18 cellular contexts compared by ENCODE assay signal in the genomic region with DNA sequence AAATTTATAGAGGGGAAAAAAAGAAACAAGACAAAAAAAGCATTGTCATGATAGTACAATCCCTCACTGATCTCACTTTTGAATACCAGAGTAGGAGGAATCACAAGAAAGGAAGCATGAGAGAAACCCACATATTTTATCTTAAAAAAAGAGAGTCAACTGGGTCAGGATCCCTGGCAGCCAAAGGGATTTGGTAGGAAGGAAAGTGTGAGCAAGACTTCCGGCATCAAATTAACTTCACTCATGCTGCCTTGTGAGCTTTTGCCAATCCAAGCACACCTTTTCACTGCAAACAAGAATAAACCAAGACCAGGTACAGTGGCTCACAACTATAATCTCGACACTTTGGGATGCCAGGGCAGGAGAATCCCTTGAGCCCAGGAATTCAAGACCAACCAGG. TPM values are rescaled to one million over a fixed set of nuclear protein-coding genes. Genes with fewer than 3 reads are reported as not detected.
DNase-seq lines count a peak whose midpoint lies in the region; ATAC-seq, FAIRE-seq and TF ChIP-seq lines count a peak whose summit lies in the region.
"Had no signal": no experiment of that assay in that cellular context is flagged by ENCODE, and none has a peak within 500 bp of the region (broad histone marks: within the 10 kb centered on the region; RNA-seq: fewer than 3 reads in every experiment).

No MANE protein-coding gene starts in this region.

- no peak overlapping the region for H2AFZ ChIP-seq in K562 (ENCODE audit: low read depth, low read length)

- TF ChIP-seq CTCF in K562 (IDR thresholded peaks at IDR 0.05 in 2 of 3, conservative IDR thresholded peaks at IDR 0.05 in 1 of 3; ENCODE audit: insufficient read depth in 2 of 3, low read depth in 1 of 3, low read length in 3 of 3): no peak
- no peak for TF ChIP-seq CTCF in stomach (IDR thresholded peaks at IDR 0.05)

- in situ Hi-C loops in K562 (cut with MboI): no loop called here

- TF ChIP-seq EP300 in K562 (IDR thresholded peaks at IDR 0.05; ENCODE audit: low read length): no peak
- TF ChIP-seq EP300 in stomach (IDR thresholded peaks at IDR 0.05): no peak

- no peak for TF ChIP-seq RAD21 in K562 (CRISPR knock-in tag; conservative IDR thresholded peaks at IDR 0.05 in 1 of 2, IDR thresholded peaks at IDR 0.05 in 1 of 2)

- WGBS in K562 (ENCODE audit: insufficient coverage, low coverage, missing lambda C conversion rate): 34% methylated on average over 2 of the region's 2 CpGs
- 79 to 93% (median 90%) methylated on average over 2 of the region's 2 CpGs for WGBS in stomach, 5 donors

- CTCF ChIA-PET in activated CD4-positive, alpha-beta T cell treated with anti-CD3 and anti-CD28 coated beads, Interleukin-2, amount 10 ng/mL, durations not matched to agents 7 days and 5 days (lab: Charles Lee): no interaction called here
- CTCF ChIA-PET in K562 (lab: Yijun Ruan, JAX; ENCODE audit: low intra/inter-chr PET ratio): no interaction called here

- peaks cover under 1 to 12% of the 10 kb centered on the region in 2 experiments; a peak in 3 of 5 replicates for H3K4me1 ChIP-seq in K562 (replicated peaks in 1 of 2; ENCODE audit: control insufficient read depth in 2 of 2, insufficient read depth in 2 of 2, low read length in 2 of 2)
- no peaks in the 10 kb centered on the region for H3K4me1 ChIP-seq in stomach

- H3K4me2 ChIP-seq in K562 (ENCODE audit: insufficient read depth, low read length): no peak overlapping the region

- no peak for DNase-seq in activated CD4-positive, alpha-beta T cell treated with anti-CD3 and anti-CD28 coated beads, Interleukin-2, amount 10 ng/mL, durations not matched to agents 7 days and 5 days
- no peak for DNase-seq in activated CD4-positive, alpha-beta T cell treated with anti-CD3 and anti-CD28 coated beads, Interleukin-2, amount 10 ng/mL, durations not matched to agents 24 days and 14 days
- DNase-seq in M059J (ENCODE audit: low read depth) (peak; percentile 36), K562 (ENCODE audit: extremely low read depth in 1 of 4, low spot score in 3 of 4) (no peak), stomach (no peak)
- DNase-seq in natural killer cell treated with Interleukin-12 subunit alpha and Interleukin-12 subunit beta and Interleukin-15 and Interleukin-18, amount 100 ng/mL, for 72 hours (ENCODE audit: low spot score): no peak
- DNase-seq: 8988T, KG1, NCI-H1092, NCI-H146, NCI-H2081, NCI-H510A, NCI-H774 had no signal

- H3K27me3 Mint-ChIP-seq in activated CD4-positive, alpha-beta T cell treated with anti-CD3 and anti-CD28 coated beads, Interleukin-2, amount 10 ng/mL, durations not matched to agents 7 days and 5 days: no peaks in the 10 kb centered on the region
- no peaks in the 10 kb centered on the region for H3K27me3 Mint-ChIP-seq in activated CD4-positive, alpha-beta T cell treated with anti-CD3 and anti-CD28 coated beads, Interleukin-2, amount 10 ng/mL, durations not matched to agents 24 days and 14 days
- peaks cover 0 to 5% of the 10 kb centered on the region in 2 donors for H3K27me3 Mint-ChIP-seq in natural killer cell treated with Interleukin-12 subunit alpha and Interleukin-12 subunit beta and Interleukin-15 and Interleukin-18, amount 100 ng/mL, for 72 hours

- ATAC-seq in K562 (no peak), HG03432 (IDR thresholded peaks at IDR 0.05; ENCODE audit: unreplicated experiment) (no peak), HG02571 (IDR thresholded peaks at IDR 0.05; ENCODE audit: unreplicated experiment) (no peak)
- ATAC-seq in natural killer cell treated with Interleukin-12 subunit alpha and Interleukin-12 subunit beta and Interleukin-15 and Interleukin-18, amount 100 ng/mL, for 72 hours: no peak

- H3K9me3 Mint-ChIP-seq in activated CD4-positive, alpha-beta T cell treated with anti-CD3 and anti-CD28 coated beads, Interleukin-2, amount 10 ng/mL, durations not matched to agents 7 days and 5 days: peaks cover 5% of the 10 kb centered on the region
- H3K9me3 Mint-ChIP-seq in activated CD4-positive, alpha-beta T cell treated with anti-CD3 and anti-CD28 coated beads, Interleukin-2, amount 10 ng/mL, durations not matched to agents 24 days and 14 days: peaks cover 10% of the 10 kb centered on the region
- H3K9me3 Mint-ChIP-seq in natural killer cell treated with Interleukin-12 subunit alpha and Interleukin-12 subunit beta and Interleukin-15 and Interleukin-18, amount 100 ng/mL, for 72 hours: no peaks in the 10 kb centered on the region

- H3K27ac ChIP-seq in K562 (ENCODE audit: extremely low read depth, low read depth, low read length): no peak overlapping the region
- H3K27ac ChIP-seq in stomach: no peak overlapping the region

- no peak overlapping the region for H3K4me3 ChIP-seq in K562
- H3K4me3 ChIP-seq in stomach: no peak overlapping the region

- intact Hi-C loops in activated CD4-positive, alpha-beta T cell treated with anti-CD3 and anti-CD28 coated beads, Interleukin-2, amount 10 ng/mL, durations not matched to agents 24 days and 14 days (cut with micrococcal nuclease): no loop called here
- intact Hi-C loops in K562 (cut with micrococcal nuclease) (loop anchor here (5.0 kb wide), 1 partner anchor 118 kb away; no protein-coding TSS in a partner anchor), stomach (cut with DNase I; ENCODE audit: low total_unique reads) (no loop called here)

- H3K36me3 Mint-ChIP-seq in activated CD4-positive, alpha-beta T cell treated with anti-CD3 and anti-CD28 coated beads, Interleukin-2, amount 10 ng/mL, durations not matched to agents 7 days and 5 days (ENCODE audit: low read depth): peaks cover 9% of the 10 kb centered on the region
- no peaks in the 10 kb centered on the region for H3K36me3 Mint-ChIP-seq in activated CD4-positive, alpha-beta T cell treated with anti-CD3 and anti-CD28 coated beads, Interleukin-2, amount 10 ng/mL, durations not matched to agents 24 days and 14 days (ENCODE audit: low read depth)
- no peaks in the 10 kb centered on the region for H3K36me3 Mint-ChIP-seq in natural killer cell treated with Interleukin-12 subunit alpha and Interleukin-12 subunit beta and Interleukin-15 and Interleukin-18, amount 100 ng/mL, for 72 hours

- H3K9me3 ChIP-seq in K562 (replicated peaks; ENCODE audit: control insufficient read depth, insufficient read depth, low read depth, low read length): no peaks in the 10 kb centered on the region
- H3K9me3 ChIP-seq in stomach: no peaks in the 10 kb centered on the region

- H3K27me3 ChIP-seq in K562 (ENCODE audit: control insufficient read depth in 2 of 2, insufficient read depth in 2 of 2, low read length in 2 of 2) (no peaks in the 10 kb centered on the region), stomach (no peaks in the 10 kb centered on the region)

- H3K36me3 ChIP-seq in K562 (ENCODE audit: control insufficient read depth, insufficient read depth, low read length) (no peaks in the 10 kb centered on the region), stomach (no peaks in the 10 kb centered on the region)

- no TSS peak for BruUV-seq in K562 (replicated peaks; lab: Mats Ljungman, UMichigan)

- H3K9me1 ChIP-seq in K562 (ENCODE audit: control insufficient read depth, insufficient read depth, low read length): no peaks in the 10 kb centered on the region

- H3K27ac Mint-ChIP-seq in activated CD4-positive, alpha-beta T cell treated with anti-CD3 and anti-CD28 coated beads, Interleukin-2, amount 10 ng/mL, durations not matched to agents 7 days and 5 days: peak overlapping the region; percentile 42
- no peak overlapping the region for H3K27ac Mint-ChIP-seq in activated CD4-positive, alpha-beta T cell treated with anti-CD3 and anti-CD28 coated beads, Interleukin-2, amount 10 ng/mL, durations not matched to agents 24 days and 14 days
- no peak overlapping the region for H3K27ac Mint-ChIP-seq in natural killer cell treated with Interleukin-12 subunit alpha and Interleukin-12 subunit beta and Interleukin-15 and Interleukin-18, amount 100 ng/mL, for 72 hours

- peaks cover 50% of the 10 kb centered on the region for H3K4me1 Mint-ChIP-seq in activated CD4-positive, alpha-beta T cell treated with anti-CD3 and anti-CD28 coated beads, Interleukin-2, amount 10 ng/mL, durations not matched to agents 7 days and 5 days
- peaks cover 40% of the 10 kb centered on the region for H3K4me1 Mint-ChIP-seq in activated CD4-positive, alpha-beta T cell treated with anti-CD3 and anti-CD28 coated beads, Interleukin-2, amount 10 ng/mL, durations not matched to agents 24 days and 14 days
- H3K4me1 Mint-ChIP-seq in natural killer cell treated with Interleukin-12 subunit alpha and Interleukin-12 subunit beta and Interleukin-15 and Interleukin-18, amount 100 ng/mL, for 72 hours (ENCODE audit: low read depth in 2 of 2): peaks cover 18 to 25% of the 10 kb centered on the region in 2 donors

- H3K79me2 ChIP-seq in K562 (ENCODE audit: control insufficient read depth, insufficient read depth, low read length): no peaks in the 10 kb centered on the region

- POLR2A ChIA-PET in activated CD4-positive, alpha-beta T cell treated with anti-CD3 and anti-CD28 coated beads, Interleukin-2, amount 10 ng/mL, durations not matched to agents 7 days and 5 days (lab: Charles Lee): interaction anchor here (0.6 kb wide), 1 partner anchor 11 kb away, joined by 6 read pairs; no protein-coding TSS in a partner anchor
- POLR2A ChIA-PET in K562 (lab: Yijun Ruan, JAX): interaction anchor here (0.6 kb wide), 1 partner anchor 368 kb away, joined by 3 read pairs; a partner anchor contains a TSS

- no peak for FAIRE-seq in K562 (lab: Jason Lieb, UNC)
- FAIRE-seq: H1 had no signal

- H4K20me1 ChIP-seq in K562 (replicated peaks; ENCODE audit: control insufficient read depth, insufficient read depth, low read length): no peaks in the 10 kb centered on the region

- H3K9ac ChIP-seq in K562 (ENCODE audit: insufficient read depth in 1 of 2, low read depth in 2 of 2, low read length in 2 of 2): no peak overlapping the region

- no peak overlapping the region for H3K4me3 Mint-ChIP-seq in activated CD4-positive, alpha-beta T cell treated with anti-CD3 and anti-CD28 coated beads, Interleukin-2, amount 10 ng/mL, durations not matched to agents 7 days and 5 days
- no peak overlapping the region for H3K4me3 Mint-ChIP-seq in activated CD4-positive, alpha-beta T cell treated with anti-CD3 and anti-CD28 coated beads, Interleukin-2, amount 10 ng/mL, durations not matched to agents 24 days and 14 days
- H3K4me3 Mint-ChIP-seq in natural killer cell treated with Interleukin-12 subunit alpha and Interleukin-12 subunit beta and Interleukin-15 and Interleukin-18, amount 100 ng/mL, for 72 hours: peak overlapping the region; percentile 15

- TF ChIP-seq POLR2A in K562 (conservative IDR thresholded peaks at IDR 0.05): no peak
- no peak for TF ChIP-seq POLR2A in stomach (IDR thresholded peaks at IDR 0.05)

RNA-seq across cellular contexts. Expression of a gene that starts 53.1 kb away (rescaled TPM):
- not detected for total RNA-seq in activated CD4-positive, alpha-beta T cell treated with anti-CD3 and anti-CD28 coated beads, Interleukin-2, amount 10 ng/mL, durations not matched to agents 7 days and 5 days
- total RNA-seq in activated CD4-positive, alpha-beta T cell treated with anti-CD3 and anti-CD28 coated beads, Interleukin-2, amount 10 ng/mL, durations not matched to agents 24 days and 14 days: not detected in 2 replicates
- not detected in 2 replicates for total RNA-seq in M059J (2014; rRNA removed; shearing (Covaris generic))
- total RNA-seq in K562 (2011; cell fraction: chromatin; rRNA removed; ENCODE audit: low replicate concordance): not detected in 2 replicates
- not detected in 2 replicates for total RNA-seq in K562 (2011; cell fraction: nucleolus; rRNA removed)
- not detected in 2 replicates for total RNA-seq in K562 (2011; cell fraction: nucleoplasm; rRNA removed)
- total RNA-seq in K562 (2014; rRNA removed) (0.37 TPM in 1 of 2 replicates, not detected in the other), K562 (2014; rRNA removed; fragmentation: Illumina TruSeq; extraction: Trizol) (0.11 and 0.29 TPM in 2 replicates), K562 (2015; rRNA removed; fragmentation: Illumina TruSeq; extraction: Trizol) (0.19 and 0.22 TPM in 2 replicates), K562 (2021) (not detected in 2 replicates), stomach (1 to 10 TPM in 1 of 5 donors, not detected in 4; 2.6 TPM)
- polyA plus RNA-seq in K562 (2011; rRNA removed) (0.07 TPM in 1 of 2 replicates, not detected in the other), K562 (2014; fragmentation: Illumina TruSeq; extraction: Trizol) (not detected in 2 replicates), K562 (2014; fragmentation: Nextera tagmentation; extraction: Ambion mirVana) (under 1 TPM; 0.13 to 0.18 TPM), K562 (2014; rRNA removed) (0.05 TPM in 1 of 2 replicates, not detected in the other), stomach (not detected)
- 0.13 TPM in 1 of 2 replicates, not detected in the other for polyA plus RNA-seq in K562 (2011; cell fraction: cytosol; rRNA removed)
- polyA plus RNA-seq in K562 (2011; cell fraction: nucleus; rRNA removed): 0.06 TPM in 1 of 2 replicates, not detected in the other
- polyA plus RNA-seq in K562 (2012): 0.12 and 0.42 TPM in 2 replicates
- 0.27 TPM in 1 of 2 replicates, not detected in the other for polyA minus RNA-seq in K562 (2011; rRNA and poly(A)+ RNA removed)
- polyA minus RNA-seq in K562 (2011; cell fraction: cytosol; rRNA and poly(A)+ RNA removed): not detected in 2 replicates
- polyA minus RNA-seq in K562 (2011; cell fraction: nucleus; rRNA and poly(A)+ RNA removed): 1.6 TPM in 1 of 2 replicates, not detected in the other
- total RNA-seq in natural killer cell treated with Interleukin-12 subunit alpha and Interleukin-12 subunit beta and Interleukin-15 and Interleukin-18, amount 100 ng/mL, for 72 hours: not detected
- total RNA-seq: H1, MCF 10A had no signal
- polyA plus RNA-seq: BJ, H1 had no signal
